ENCODE assay signal across 9 cellular contexts in the genomic region with DNA sequence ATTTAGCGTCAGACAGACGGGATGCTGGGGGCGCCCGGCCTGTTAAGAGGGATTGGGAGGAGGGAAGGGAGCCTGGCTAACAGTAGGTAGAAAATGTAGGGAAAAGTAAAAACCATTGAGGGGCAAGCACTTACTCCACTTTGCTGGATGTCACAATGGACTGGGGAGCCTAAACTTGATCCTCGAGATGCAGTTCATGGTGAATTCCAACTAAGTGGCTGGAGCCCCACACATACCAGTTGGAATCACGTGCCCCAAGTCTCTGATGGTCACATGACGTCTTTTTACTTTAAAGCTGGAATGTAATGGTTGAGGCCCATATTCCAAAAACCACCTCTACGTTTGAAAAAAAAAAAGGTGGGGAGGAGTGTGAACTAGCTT. TPM values are rescaled to one million over a fixed set of nuclear protein-coding genes. Genes with fewer than 3 reads are reported as not detected.
DNase-seq lines count a peak whose midpoint lies in the region; ATAC-seq, FAIRE-seq and TF ChIP-seq lines count a peak whose summit lies in the region.
"Had no signal": no experiment of that assay in that cellular context is flagged by ENCODE, and none has a peak within 500 bp of the region (broad histone marks: within the 10 kb centered on the region; RNA-seq: fewer than 3 reads in every experiment).

No MANE protein-coding gene starts in this region.

- H3K4me3 ChIP-seq in mammary epithelial cell (replicated peaks in 1 of 3; ENCODE audit: insufficient read depth in 1 of 3, low read depth in 2 of 3, low read length in 3 of 3) (peak overlapping the region; percentile 66 to 84 (median 67)), kidney (ENCODE audit: low read length in 2 of 2) (peak overlapping the region; percentile 82 to 83), testis (peak overlapping the region; percentile 64 to 73)

- no TSS peak for BruUV-seq in mammary epithelial cell (replicated peaks; lab: Mats Ljungman, UMichigan)

- H3K4me1 ChIP-seq in mammary epithelial cell (ENCODE audit: insufficient read depth, low read length) (peaks cover 28% of the 10 kb centered on the region), kidney (ENCODE audit: control insufficient read depth in 1 of 2, insufficient read depth in 1 of 2, low read depth in 1 of 2, low read length in 2 of 2) (peaks cover 2 to 3% of the 10 kb centered on the region in 2 donors), testis (no peaks in the 10 kb centered on the region)

- no peaks in the 10 kb centered on the region for H4K20me1 ChIP-seq in mammary epithelial cell (ENCODE audit: insufficient read depth, low read length)

- no peaks in the 10 kb centered on the region for H3K36me3 Mint-ChIP-seq in effector memory CD8-positive, alpha-beta T cell (ENCODE audit: insufficient read depth)
- H3K36me3 Mint-ChIP-seq: IgD-negative memory B cell had no signal

- intact Hi-C loops in mammary epithelial cell (cut with micrococcal nuclease) (loop anchor here (1.0 to 5.0 kb wide), 3 partner anchors 32 to 215 kb away; no protein-coding TSS in a partner anchor), kidney (cut with DNase I) (no loop called here), testis (cut with DNase I; ENCODE audit: low total_unique reads) (no loop called here)

- in situ Hi-C loops in mammary epithelial cell (cut with MboI; ENCODE audit: low sequenced_read_pairs in 2 of 2): loop anchor here in 1 of 2 donors (25.0 kb wide), 1 partner anchor 225 kb away; no protein-coding TSS in a partner anchor

- dilution Hi-C loops in mammary epithelial cell (cut with HindIII; ENCODE audit: low sequenced_read_pairs): no loop called here

- H2AFZ ChIP-seq in mammary epithelial cell (ENCODE audit: low read depth, low read length): peak overlapping the region; percentile 49

- H3K27me3 ChIP-seq in mammary epithelial cell (ENCODE audit: insufficient read depth, low read length) (peaks cover 4% of the 10 kb centered on the region), testis (no peaks in the 10 kb centered on the region)

- no peak for FAIRE-seq in kidney (lab: Jason Lieb, UNC)

- H3K27ac Mint-ChIP-seq in effector memory CD8-positive, alpha-beta T cell: no peak overlapping the region
- H3K27ac Mint-ChIP-seq: IgD-negative memory B cell had no signal

- TF ChIP-seq CTCF in mammary epithelial cell (conservative IDR thresholded peaks at IDR 0.05 in 1 of 2, IDR thresholded peaks at IDR 0.05 in 1 of 2; ENCODE audit: extremely low read depth in 1 of 2, insufficient read depth in 1 of 2, low read depth in 1 of 2, low read length in 2 of 2) (no peak), kidney (IDR thresholded peaks at IDR 0.05; ENCODE audit: borderline replicate concordance, extremely low read depth, insufficient read depth) (no peak), testis (IDR thresholded peaks at IDR 0.05) (no peak)

- no peak overlapping the region for H3K4me3 Mint-ChIP-seq in effector memory CD8-positive, alpha-beta T cell
- H3K4me3 Mint-ChIP-seq: IgD-negative memory B cell had no signal

- CTCF ChIA-PET in mammary epithelial cell (lab: Charles Lee; ENCODE audit: low non-redundant PET): interaction anchor here (0.8 kb wide), 1 partner anchor 32 kb away, joined by 7 read pairs; no protein-coding TSS in a partner anchor

- H3K9ac ChIP-seq in mammary epithelial cell (ENCODE audit: insufficient read depth, low read length) (peak overlapping the region; percentile 90), kidney (ENCODE audit: low read length in 2 of 2) (peak overlapping the region; percentile 17 to 87)

- no peaks in the 10 kb centered on the region for H3K4me1 Mint-ChIP-seq in effector memory CD8-positive, alpha-beta T cell (ENCODE audit: low read depth in 2 of 2)

- H3K9me3 Mint-ChIP-seq in effector memory CD8-positive, alpha-beta T cell: no peaks in the 10 kb centered on the region

- no peak for TF ChIP-seq POLR2A in testis (IDR thresholded peaks at IDR 0.05)

- ATAC-seq in HG02610 (IDR thresholded peaks at IDR 0.05; ENCODE audit: unreplicated experiment): no peak
- no peak for ATAC-seq in effector memory CD8-positive, alpha-beta T cell (replicated peaks)
- no peak for ATAC-seq in HG02571 (IDR thresholded peaks at IDR 0.05; ENCODE audit: unreplicated experiment)

- no peaks in the 10 kb centered on the region for H3K27me3 Mint-ChIP-seq in effector memory CD8-positive, alpha-beta T cell

- DNase-seq in HuH-7 (ENCODE audit: low spot score): peak; percentile 16
- DNase-seq in mammary epithelial cell: peak; percentile 41
- DNase-seq in kidney: no peak
- DNase-seq in testis: no peak
- no peak for DNase-seq in effector memory CD8-positive, alpha-beta T cell
- DNase-seq: cerebellar nuclear complex had no signal

- H3K9me3 ChIP-seq in mammary epithelial cell (replicated peaks; ENCODE audit: insufficient read depth, low read length) (no peaks in the 10 kb centered on the region), kidney (ENCODE audit: control insufficient read depth in 1 of 2, low read length in 2 of 2) (no peaks in the 10 kb centered on the region), testis (no peaks in the 10 kb centered on the region)

- H3K36me3 ChIP-seq in mammary epithelial cell (ENCODE audit: insufficient read depth, low read length) (no peaks in the 10 kb centered on the region), kidney (ENCODE audit: control insufficient read depth in 1 of 2, insufficient read depth in 2 of 2, low read length in 2 of 2) (no peaks in the 10 kb centered on the region), testis (ENCODE audit: low read depth, missing control alignments) (no peaks in the 10 kb centered on the region)

- H3K79me2 ChIP-seq in mammary epithelial cell (ENCODE audit: insufficient read depth, low read length): peaks cover 59% of the 10 kb centered on the region

- 4% methylated on average over 8 of the region's 8 CpGs for WGBS in mammary epithelial cell (ENCODE audit: low coverage, missing lambda C conversion rate)
- WGBS in testis, 2 donors: 7 to 11% methylated on average over 8 of the region's 8 CpGs

- peak overlapping the region; percentile 91 for H3K27ac ChIP-seq in mammary epithelial cell (ENCODE audit: insufficient read depth, low read depth, low read length)
- H3K27ac ChIP-seq in kidney (ENCODE audit: low read depth in 2 of 2, low read length in 2 of 2): peak overlapping the region; percentile 93 to 95
- H3K27ac ChIP-seq in testis: peak overlapping the region; percentile 80 to 84

- peak overlapping the region; percentile 77 for H3K4me2 ChIP-seq in mammary epithelial cell (ENCODE audit: insufficient read depth, low read depth, low read length)

RNA-seq across cellular contexts. Expression of a gene that starts 1.5 kb away (rescaled TPM):
- total RNA-seq in mammary epithelial cell: 100 to 1,000 TPM; 253 to 393 TPM
- polyA plus RNA-seq in mammary epithelial cell: 172 TPM
- polyA minus RNA-seq in mammary epithelial cell: 416 TPM
- 110 TPM for total RNA-seq in kidney
- 97.4 TPM for polyA plus RNA-seq in kidney (ENCODE audit: insufficient read depth, low read depth, low replicate concordance)
- total RNA-seq in testis: 10 to 100 TPM; 26.6 to 49.2 TPM
- 35.4 TPM for polyA plus RNA-seq in testis (ENCODE audit: insufficient read depth, low read depth, low replicate concordance)
- polyA plus RNA-seq: IgD-negative memory B cell had no signal

Comparison
In these comparisons a context has a peak if more than half of its experiments do, and no peak if none do; other contexts are left out.
1. DNase-seq: peak in HuH-7 (single experiment) and mammary epithelial cell (single experiment); none in kidney (single experiment), testis (single experiment) and effector memory CD8-positive, alpha-beta T cell (0 of 3).
2. Peak in every context shown above with its lines, with median percentiles within 50 percentile points of each other: H3K27ac ChIP-seq and H3K4me3 ChIP-seq.